12 cellular contexts compared by ENCODE assay signal in the genomic region with DNA sequence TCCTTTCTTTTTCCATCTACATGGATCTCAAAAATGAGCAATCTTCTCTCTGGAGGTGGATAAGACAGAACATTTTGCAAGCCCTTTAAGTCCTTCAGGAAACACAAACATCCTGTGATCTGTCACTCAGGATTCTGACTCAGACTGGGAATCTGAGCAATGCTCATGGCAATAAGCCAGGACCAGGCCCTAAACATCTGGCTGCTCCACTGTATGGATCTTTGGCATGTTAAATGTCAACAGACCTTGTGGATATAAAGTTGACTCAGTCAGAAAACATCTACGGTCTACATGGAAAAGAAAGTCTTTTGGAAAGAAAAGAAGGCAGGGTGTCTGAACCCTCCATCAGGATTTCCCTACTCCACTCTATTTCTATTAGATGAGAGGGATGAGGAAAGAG. TPM values are rescaled to one million over a fixed set of nuclear protein-coding genes. Genes with fewer than 3 reads are reported as not detected.
A peak's percentile ranks its signal among the peaks of the same experiment; 100 is the strongest.
DNase-seq lines count a peak whose midpoint lies in the region; ATAC-seq and TF ChIP-seq lines count a peak whose summit lies in the region.
"Had no signal": no experiment of that assay in that cellular context is flagged by ENCODE, and none has a peak within 500 bp of the region (broad histone marks: within the 10 kb centered on the region; RNA-seq: fewer than 3 reads in every experiment).

No MANE protein-coding gene starts in this region.

- peak overlapping the region; percentile 22 for H3K27ac ChIP-seq in osteoblast (ENCODE audit: low read depth, low read length)

- H3K4me3 Mint-ChIP-seq in naive thymus-derived CD8-positive, alpha-beta T cell: no peak overlapping the region
- H3K4me3 Mint-ChIP-seq: nephron had no signal

- POLR2A ChIA-PET in naive thymus-derived CD8-positive, alpha-beta T cell (lab: Charles Lee): no interaction called here

- peaks cover 33% of the 10 kb centered on the region for H3K4me1 ChIP-seq in osteoblast (ENCODE audit: insufficient read depth, low read length)

- H2AFZ ChIP-seq in osteoblast (ENCODE audit: low read length): no peak overlapping the region

- H3K27me3 Mint-ChIP-seq in naive thymus-derived CD8-positive, alpha-beta T cell: peaks cover 0 to 13% (median 10%) of the 10 kb centered on the region in 5 donors

- H3K9me3 Mint-ChIP-seq in naive thymus-derived CD8-positive, alpha-beta T cell: no peaks in the 10 kb centered on the region
- H3K9me3 Mint-ChIP-seq: nephron had no signal

- no peaks in the 10 kb centered on the region for H3K36me3 ChIP-seq in osteoblast (ENCODE audit: insufficient read depth, low read length)

- no peak for TF ChIP-seq CTCF in osteoblast (IDR thresholded peaks at IDR 0.05; ENCODE audit: extremely low read depth, low read depth, low read length)

- ATAC-seq in naive thymus-derived CD8-positive, alpha-beta T cell: no peak
- no peak for ATAC-seq in GM18861 (IDR thresholded peaks at IDR 0.05; ENCODE audit: unreplicated experiment)

- peak overlapping the region; percentile 34 for H3K4me2 ChIP-seq in osteoblast (ENCODE audit: insufficient read depth, low read length)

- in situ Hi-C loops in KBM-7 (cut with MboI; ENCODE audit: low pct_unique_long_range_greater_than_20kb, low sequenced_read_pairs): no loop called here

- no peaks in the 10 kb centered on the region for H3K4me1 Mint-ChIP-seq in naive thymus-derived CD8-positive, alpha-beta T cell
- H3K4me1 Mint-ChIP-seq: nephron had no signal

- no peaks in the 10 kb centered on the region for H4K20me1 ChIP-seq in osteoblast (ENCODE audit: insufficient read depth, low read length)

- H3K36me3 Mint-ChIP-seq in naive thymus-derived CD8-positive, alpha-beta T cell: peaks cover 0 to 5% (median 0%) of the 10 kb centered on the region in 3 donors

- H3K4me3 ChIP-seq in osteoblast (ENCODE audit: insufficient read depth, low read length): no peak overlapping the region

- H3K27me3 ChIP-seq in osteoblast (ENCODE audit: insufficient read depth, low read length): no peaks in the 10 kb centered on the region

- peak; percentile 81 for DNase-seq in DMS53 (lab: John Stamatoyannopoulos, UW)
- DNase-seq in NCI-H446 treated with DMSO at 0.1 percent for 48 hours (lab: John Stamatoyannopoulos, UW): peak; percentile 25
- DNase-seq in dermis microvascular lymphatic vessel endothelial cell (ENCODE audit: low read depth in 2 of 2): peak; percentile 81 to 97
- no peak for DNase-seq in osteoblast (ENCODE audit: insufficient read length, low spot score, missing footprints)
- no peak for DNase-seq in AML-193 (lab: John Stamatoyannopoulos, UW)
- DNase-seq in KBM-7: no peak
- DNase-seq in naive thymus-derived CD8-positive, alpha-beta T cell: no peak
- DNase-seq: effector memory CD4-positive, alpha-beta T cell; GOT3; Right ventricle myocardium superior had no signal

- H3K79me2 ChIP-seq in osteoblast (ENCODE audit: insufficient read depth, low read length): no peaks in the 10 kb centered on the region

- no peak overlapping the region for H3K27ac Mint-ChIP-seq in naive thymus-derived CD8-positive, alpha-beta T cell
- H3K27ac Mint-ChIP-seq: nephron had no signal

- no peaks in the 10 kb centered on the region for H3K9me3 ChIP-seq in osteoblast (ENCODE audit: low read depth, low read length)

RNA-seq across cellular contexts. Expression of a gene that starts 17.8 kb away (rescaled TPM):
- total RNA-seq in dermis microvascular lymphatic vessel endothelial cell: 54.6 and 56.5 TPM in 2 replicates
- total RNA-seq in osteoblast: 66.6 and 73.1 TPM in 2 replicates
- 10 to 100 TPM; 49.4 to 49.5 TPM for total RNA-seq in naive thymus-derived CD8-positive, alpha-beta T cell
- 10 to 100 TPM; 51.7 to 70.5 (median 53.7) TPM for polyA plus RNA-seq in naive thymus-derived CD8-positive, alpha-beta T cell

RNA-seq across cellular contexts. Expression of a gene that starts 17.8 kb away (rescaled TPM):
- total RNA-seq in dermis microvascular lymphatic vessel endothelial cell: not detected in 2 replicates
- not detected in 2 replicates for total RNA-seq in osteoblast
- not detected for total RNA-seq in naive thymus-derived CD8-positive, alpha-beta T cell
- polyA plus RNA-seq in naive thymus-derived CD8-positive, alpha-beta T cell: not detected
- total RNA-seq: Right ventricle myocardium superior had no signal

Comparison
In these comparisons a context has a peak if more than half of its experiments do, and no peak if none do; other contexts are left out.
1. DNase-seq: peak in DMS53 (single experiment), NCI-H446 treated with DMSO at 0.1 percent for 48 hours (single experiment) and dermis microvascular lymphatic vessel endothelial cell (2 of 2); none in osteoblast (single experiment), AML-193 (0 of 2), KBM-7 (single experiment) and naive thymus-derived CD8-positive, alpha-beta T cell (0 of 10).